In the genomic region with DNA sequence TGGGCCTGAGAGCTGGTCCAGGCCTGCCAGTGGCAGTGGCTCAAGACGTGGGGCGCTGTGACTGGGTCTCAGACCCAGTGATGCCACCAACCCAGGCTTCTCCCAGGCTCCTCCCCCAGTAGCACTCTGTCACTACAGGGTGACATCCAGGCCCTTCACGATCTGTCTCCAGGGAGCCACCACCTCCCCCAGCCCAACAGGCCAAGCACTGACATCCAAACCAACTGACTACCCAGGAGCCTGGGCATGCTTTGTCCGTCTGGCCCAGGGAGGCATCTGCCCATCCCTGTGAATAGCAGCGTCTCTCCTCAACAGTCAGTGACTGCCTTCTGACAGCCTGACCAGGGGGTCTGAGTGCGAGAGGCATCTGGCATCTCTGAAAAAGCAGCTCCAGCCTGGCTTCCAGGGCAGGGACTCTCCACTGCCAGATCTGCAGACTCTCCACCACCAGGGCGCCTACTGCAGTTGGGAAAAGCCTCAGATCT, we compare ENCODE assay signal across 8 cellular contexts. TPM values are rescaled to one million over a fixed set of nuclear protein-coding genes. Genes with fewer than 3 reads are reported as not detected.
DNase-seq lines count a peak whose midpoint lies in the region; ATAC-seq lines count a peak whose summit lies in the region.

No MANE protein-coding gene starts in this region.

- peaks cover 14% of the 10 kb centered on the region for H3K4me1 Mint-ChIP-seq in stimulated activated effector memory CD8-positive, alpha-beta T cell treated with anti-CD3 and anti-CD28 coated beads, Interleukin-12 subunit alpha, Interleukin-12 subunit beta, amount 100 ng/mL, for 72 hours

- no peaks in the 10 kb centered on the region for H3K9me3 Mint-ChIP-seq in activated naive CD4-positive, alpha-beta T cell treated with anti-CD3 and anti-CD28 coated beads, Interleukin-2, amount 50 U/mL, for 72 hours
- H3K9me3 Mint-ChIP-seq in stimulated activated effector memory CD8-positive, alpha-beta T cell treated with anti-CD3 and anti-CD28 coated beads, Interleukin-12 subunit alpha, Interleukin-12 subunit beta, amount 100 ng/mL, for 72 hours = no peaks in the 10 kb centered on the region

- H3K36me3 Mint-ChIP-seq in activated naive CD4-positive, alpha-beta T cell treated with anti-CD3 and anti-CD28 coated beads, Interleukin-2, amount 50 U/mL, for 72 hours = no peaks in the 10 kb centered on the region
- peaks cover 11% of the 10 kb centered on the region for H3K36me3 Mint-ChIP-seq in stimulated activated effector memory CD8-positive, alpha-beta T cell treated with anti-CD3 and anti-CD28 coated beads, Interleukin-12 subunit alpha, Interleukin-12 subunit beta, amount 100 ng/mL, for 72 hours

- H3K27ac Mint-ChIP-seq in activated naive CD4-positive, alpha-beta T cell treated with anti-CD3 and anti-CD28 coated beads, Interleukin-2, amount 50 U/mL, for 72 hours = peak overlapping the region; percentile 45 to 64
- H3K27ac Mint-ChIP-seq in stimulated activated effector memory CD8-positive, alpha-beta T cell treated with anti-CD3 and anti-CD28 coated beads, Interleukin-12 subunit alpha, Interleukin-12 subunit beta, amount 100 ng/mL, for 72 hours = peak overlapping the region; percentile 87

- no peak for ATAC-seq in activated naive CD4-positive, alpha-beta T cell treated with anti-CD3 and anti-CD28 coated beads, Interleukin-2, amount 50 U/mL, for 72 hours
- ATAC-seq in stimulated activated effector memory CD8-positive, alpha-beta T cell treated with anti-CD3 and anti-CD28 coated beads, Interleukin-12 subunit alpha, Interleukin-12 subunit beta, amount 100 ng/mL, for 72 hours = no peak
- ATAC-seq in GM21515 (IDR thresholded peaks at IDR 0.05; ENCODE audit: unreplicated experiment) = no peak
- no peak for ATAC-seq in GM19455 (IDR thresholded peaks at IDR 0.05; ENCODE audit: unreplicated experiment)
- no peak for ATAC-seq in left colon

- DNase-seq in NCI-H1436 treated with DMSO at 0.1 percent for 48 hours (lab: John Stamatoyannopoulos, UW) (peak; percentile 63), NCI-H1436 (lab: John Stamatoyannopoulos, UW) (no peak), hypothalamus (lab: John Stamatoyannopoulos, UW) (peak in 38 of 51 donors; percentile 17 to 77 (median 56)), left colon (no peak)
- no peak for DNase-seq in activated naive CD4-positive, alpha-beta T cell treated with anti-CD3 and anti-CD28 coated beads, Interleukin-2, amount 50 U/mL, for 72 hours (ENCODE audit: low spot score in 2 of 2)
- DNase-seq in stimulated activated effector memory CD8-positive, alpha-beta T cell treated with anti-CD3 and anti-CD28 coated beads, Interleukin-12 subunit alpha, Interleukin-12 subunit beta, amount 100 ng/mL, for 72 hours (ENCODE audit: low spot score in 2 of 2) = no peak

- intact Hi-C loops in left colon (cut with DNase I, micrococcal nuclease) = loop anchor here in 1 of 2 donors (10.0 kb wide), 1 partner anchor 109 kb away; no protein-coding TSS in a partner anchor

- H3K4me3 Mint-ChIP-seq in stimulated activated effector memory CD8-positive, alpha-beta T cell treated with anti-CD3 and anti-CD28 coated beads, Interleukin-12 subunit alpha, Interleukin-12 subunit beta, amount 100 ng/mL, for 72 hours = peak overlapping the region; percentile 52

RNA-seq across cellular contexts. Expression of a gene that starts 13.0 kb away (rescaled TPM):
- total RNA-seq in activated naive CD4-positive, alpha-beta T cell treated with anti-CD3 and anti-CD28 coated beads, Interleukin-2, amount 50 U/mL, for 72 hours = not detected
- not detected for total RNA-seq in left colon

Comparison
In these comparisons a context has a peak if more than half of its experiments do, and no peak if none do; other contexts are left out.
1. DNase-seq: peak in NCI-H1436 treated with DMSO at 0.1 percent for 48 hours (single experiment) and hypothalamus (38 of 51); none in NCI-H1436 (single experiment), activated naive CD4-positive, alpha-beta T cell treated with anti-CD3 and anti-CD28 coated beads, Interleukin-2, amount 50 U/mL, for 72 hours (0 of 2), stimulated activated effector memory CD8-positive, alpha-beta T cell treated with anti-CD3 and anti-CD28 coated beads, Interleukin-12 subunit alpha, Interleukin-12 subunit beta, amount 100 ng/mL, for 72 hours (0 of 2) and left colon (0 of 2).